Comparison of ENCODE assay signal across 9 cellular contexts in genomic region chr11:114307524-114308203, GRCh38. TPM values are rescaled to one million over a fixed set of nuclear protein-coding genes. Genes with fewer than 3 reads are reported as not detected.
DNase-seq lines count a peak whose midpoint lies in the region; ATAC-seq and TF ChIP-seq lines count a peak whose summit lies in the region.
"Had no signal": no experiment of that assay in that cellular context is flagged by ENCODE, and none has a peak within 500 bp of the region (broad histone marks: within the 10 kb centered on the region; RNA-seq: fewer than 3 reads in every experiment).

No MANE protein-coding gene starts in this region.

- WGBS in SK-N-SH (ENCODE audit: low lambda C conversion rate) = 36% methylated on average over 9 of the region's 9 CpGs

- no peaks in the 10 kb centered on the region for H3K9me3 ChIP-seq in SK-N-SH

- ATAC-seq in activated T-cell treated with anti-CD3 and anti-CD28 coated beads, Interleukin-2, amount 50 U/mL, for 72 hours (replicated peaks in 1 of 2) = no peak
- ATAC-seq in GM21528 (IDR thresholded peaks at IDR 0.05; ENCODE audit: low FRiP score, unreplicated experiment) (no peak), HG03196 (IDR thresholded peaks at IDR 0.05; ENCODE audit: unreplicated experiment) (no peak), HG03460 (IDR thresholded peaks at IDR 0.05; ENCODE audit: unreplicated experiment) (no peak)

- TF ChIP-seq CTCF in BJ (IDR thresholded peaks at IDR 0.05; ENCODE audit: insufficient read depth, low read depth, low read length) (no peak), SK-N-SH (IDR thresholded peaks at IDR 0.05) (no peak), foreskin fibroblast (IDR thresholded peaks at IDR 0.05; ENCODE audit: low read depth, low read length) (no peak)

- H3K4me3 Mint-ChIP-seq in activated T-cell treated with anti-CD3 and anti-CD28 coated beads, Interleukin-2, amount 50 U/mL, for 72 hours = no peak overlapping the region
- H3K4me3 Mint-ChIP-seq: stimulated activated naive CD8-positive, alpha-beta T cell treated with anti-CD3 and anti-CD28 coated beads, Interleukin-15, Interleukin-2, amounts not matched to agents 100 ng/mL and 50 ng/mL, for 24 hours had no signal

- no peak overlapping the region for H2AFZ ChIP-seq in SK-N-SH (ENCODE audit: low read depth)

- peaks cover 8% of the 10 kb centered on the region for H3K4me1 Mint-ChIP-seq in activated T-cell treated with anti-CD3 and anti-CD28 coated beads, Interleukin-2, amount 50 U/mL, for 72 hours (ENCODE audit: low read depth)

- H3K9me3 Mint-ChIP-seq in activated T-cell treated with anti-CD3 and anti-CD28 coated beads, Interleukin-2, amount 50 U/mL, for 72 hours = peaks cover 0 to 1% of the 10 kb centered on the region in 2 donors
- H3K9me3 Mint-ChIP-seq: stimulated activated naive CD8-positive, alpha-beta T cell treated with anti-CD3 and anti-CD28 coated beads, Interleukin-15, Interleukin-2, amounts not matched to agents 100 ng/mL and 50 ng/mL, for 24 hours had no signal

- no peak; a peak in 1 of 4 replicates for TF ChIP-seq EP300 in SK-N-SH (IDR thresholded peaks at IDR 0.05; ENCODE audit: borderline replicate concordance in 1 of 2, low read depth in 1 of 2, low read length in 1 of 2)

- H3K27ac Mint-ChIP-seq in activated T-cell treated with anti-CD3 and anti-CD28 coated beads, Interleukin-2, amount 50 U/mL, for 72 hours = no peak overlapping the region
- H3K27ac Mint-ChIP-seq: stimulated activated naive CD8-positive, alpha-beta T cell treated with anti-CD3 and anti-CD28 coated beads, Interleukin-15, Interleukin-2, amounts not matched to agents 100 ng/mL and 50 ng/mL, for 24 hours had no signal

- POLR2A ChIA-PET in BJ (lab: Charles Lee) = interaction anchor here (0.8 to 3.8 kb wide), 2 partner anchors 10 to 12 kb away, joined by 3 to 43 read pairs; partner anchors contain the start of gene NNMT
- POLR2A ChIA-PET in SK-N-SH (lab: Yijun Ruan, JAX) = no interaction called here

- peaks cover 41% of the 10 kb centered on the region for H3K27me3 Mint-ChIP-seq in activated T-cell treated with anti-CD3 and anti-CD28 coated beads, Interleukin-2, amount 50 U/mL, for 72 hours (ENCODE audit: low read depth)

- H3K79me2 ChIP-seq in SK-N-SH (ENCODE audit: insufficient read depth) = peaks cover 73% of the 10 kb centered on the region

- DNase-seq in BJ (ENCODE audit: low read depth) = peak; percentile 48
- no peak for DNase-seq in SK-N-SH
- DNase-seq in foreskin fibroblast = peak; percentile 92 to 93
- DNase-seq in pulmonary artery endothelial cell (ENCODE audit: low read depth, low spot score) = peak; percentile 75
- no peak for DNase-seq in activated T-cell treated with anti-CD3 and anti-CD28 coated beads, Interleukin-2, amount 50 U/mL, for 72 hours

- H3K36me3 ChIP-seq in BJ (ENCODE audit: control insufficient read depth, insufficient read depth, low read length) (peaks cover 16% of the 10 kb centered on the region), SK-N-SH (replicated peaks in 1 of 2; ENCODE audit: control insufficient read depth in 1 of 2, insufficient read depth in 2 of 2, low read length in 1 of 2) (peaks cover 14 to 15% of the 10 kb centered on the region in 2 experiments)

- H3K9me2 ChIP-seq in SK-N-SH = no peaks in the 10 kb centered on the region

- H3K4me2 ChIP-seq in SK-N-SH = peak overlapping the region; percentile 47

- no peaks in the 10 kb centered on the region for H3K27me3 ChIP-seq in BJ (ENCODE audit: control insufficient read depth, insufficient read depth, low read length)
- H3K27me3 ChIP-seq in SK-N-SH (ENCODE audit: insufficient read depth) = no peaks in the 10 kb centered on the region

- H4K20me1 ChIP-seq in SK-N-SH (ENCODE audit: insufficient read depth) = no peaks in the 10 kb centered on the region

- TF ChIP-seq RAD21 in SK-N-SH (IDR thresholded peaks at IDR 0.05; ENCODE audit: low read length) = no peak

- H3K27ac ChIP-seq in SK-N-SH (ENCODE audit: low read depth in 2 of 2, low read length in 1 of 2) = peak overlapping the region; percentile 59 to 86; a peak in 3 of 4 replicates

- no peaks in the 10 kb centered on the region for H3F3A ChIP-seq in SK-N-SH (replicated peaks; ENCODE audit: insufficient read depth)

- H3K9ac ChIP-seq in SK-N-SH = no peak overlapping the region

- CTCF ChIA-PET in BJ (lab: Yijun Ruan, JAX) (interaction anchor here (0.6 to 2.1 kb wide), 6 partner anchors 9 to 78 kb away, joined by 3 to 6 read pairs (median 3); no protein-coding TSS in a partner anchor), SK-N-SH (lab: Yijun Ruan, JAX) (interaction anchor here (1.1 to 2.5 kb wide), 4 partner anchors 10 to 47 kb away, joined by 3 to 12 read pairs (median 9); no protein-coding TSS in a partner anchor)

- peaks cover 0 to 2% of the 10 kb centered on the region in 2 donors for H3K36me3 Mint-ChIP-seq in activated T-cell treated with anti-CD3 and anti-CD28 coated beads, Interleukin-2, amount 50 U/mL, for 72 hours (ENCODE audit: insufficient read depth in 2 of 2)

- H3K4me3 ChIP-seq in BJ (ENCODE audit: low read depth, low read length) (peak overlapping the region; percentile 21; the same call in 1 of the 2 replicates), SK-N-SH (ENCODE audit: low read depth in 2 of 2, low read length in 1 of 2) (peak overlapping the region in 1 of 2 experiments; percentile 15; a peak in 1 of 4 replicates), foreskin fibroblast (ENCODE audit: low read depth in 1 of 2, low read length in 2 of 2) (peak overlapping the region; percentile 3 to 12)

- H3K4me1 ChIP-seq in SK-N-SH (ENCODE audit: control insufficient read depth in 1 of 2, insufficient read depth in 2 of 2, low read depth in 1 of 2, low read length in 1 of 2) = peaks cover 0 to 11% of the 10 kb centered on the region in 2 experiments; a peak in 1 of 4 replicates

TF ChIP-seq in SK-N-SH, 30 proteins besides CTCF, POLR2A, EP300 and RAD21:
- TF ChIP-seq RCOR1 (IDR thresholded peaks at IDR 0.05; ENCODE audit: low read length) (no peak), ELF1 (IDR thresholded peaks at IDR 0.05) (no peak), TCF12 (IDR thresholded peaks at IDR 0.05) (peak; percentile 38; the same call in 1 of the 2 replicates), NFIC (IDR thresholded peaks at IDR 0.05; ENCODE audit: borderline replicate concordance) (peak; percentile 47; the same call in 1 of the 2 replicates), MXI1 (IDR thresholded peaks at IDR 0.05; ENCODE audit: low read depth, low read length) (no peak), USF2 (IDR thresholded peaks at IDR 0.05; ENCODE audit: borderline replicate concordance, low read depth, low read length) (no peak), GABPA (IDR thresholded peaks at IDR 0.05; ENCODE audit: low read depth) (no peak), NRF1 (IDR thresholded peaks at IDR 0.05; ENCODE audit: low read depth, low read length) (no peak), MAX (IDR thresholded peaks at IDR 0.05; ENCODE audit: low read depth) (peak; percentile 95), USF1 (IDR thresholded peaks at IDR 0.05; ENCODE audit: borderline replicate concordance, low read depth) (peak; percentile 75; the same call in 1 of the 2 replicates)

RNA-seq across cellular contexts. Expression of gene NNMT, which starts 11.5 kb away (rescaled TPM):
- polyA plus RNA-seq in BJ (2011; rRNA removed) (590 and 724 TPM in 2 replicates), SK-N-SH (2012; rRNA removed) (84.6 and 106 TPM in 2 replicates)
- 207 and 313 TPM in 2 replicates for polyA minus RNA-seq in BJ (2011; rRNA and poly(A)+ RNA removed)
- 90.6 and 92.0 TPM in 2 replicates for polyA plus RNA-seq in SK-N-SH (2012; cell fraction: cytosol; rRNA removed)
- polyA plus RNA-seq in SK-N-SH (2012; cell fraction: nucleus; rRNA removed) = 109 and 183 TPM in 2 replicates
- 346 and 362 TPM in 2 replicates for total RNA-seq in pulmonary artery endothelial cell
- not detected for total RNA-seq in activated T-cell treated with anti-CD3 and anti-CD28 coated beads, Interleukin-2, amount 50 U/mL, for 72 hours

Comparison
In these comparisons a context has a peak if more than half of its experiments do, and no peak if none do; other contexts are left out.
1. DNase-seq: peak in BJ (single experiment), foreskin fibroblast (2 of 2) and pulmonary artery endothelial cell (single experiment); none in SK-N-SH (single experiment) and activated T-cell treated with anti-CD3 and anti-CD28 coated beads, Interleukin-2, amount 50 U/mL, for 72 hours (0 of 2).
2. RNA of gene NNMT, which starts 11.5 kb away (total RNA-seq): 346 to 362 TPM in pulmonary artery endothelial cell; not detected in activated T-cell treated with anti-CD3 and anti-CD28 coated beads, Interleukin-2, amount 50 U/mL, for 72 hours; every median in the first group is over 100 times any median in the second.